In genomic region chr1:76868154-76868882, GRCh38 we compare ENCODE assay signal across 9 cellular contexts. TPM values are rescaled to one million over a fixed set of nuclear protein-coding genes. Genes with fewer than 3 reads are reported as not detected.
A peak's percentile ranks its signal among the peaks of the same experiment; 100 is the strongest.
DNase-seq lines count a peak whose midpoint lies in the region; ATAC-seq and TF ChIP-seq lines count a peak whose summit lies in the region.
"Had no signal": no experiment of that assay in that cellular context is flagged by ENCODE, and none has a peak within 500 bp of the region (broad histone marks: within the 10 kb centered on the region; RNA-seq: fewer than 3 reads in every experiment).

No MANE protein-coding gene starts in this region.

- H3K27ac ChIP-seq in CD4-positive, alpha-beta memory T cell (ENCODE audit: low read depth, low read length) = no peak overlapping the region
- H3K27ac ChIP-seq in breast epithelium = peak overlapping the region; percentile 40 to 60

- no peaks in the 10 kb centered on the region for H3K36me3 ChIP-seq in CD4-positive, alpha-beta memory T cell (ENCODE audit: insufficient read depth, low read length)
- H3K36me3 ChIP-seq in breast epithelium = no peaks in the 10 kb centered on the region

- CTCF ChIA-PET in CD4-positive, alpha-beta memory T cell (lab: Charles Lee; ENCODE audit: partially characterized antibody) = no interaction called here

- TF ChIP-seq CTCF in breast epithelium (IDR thresholded peaks at IDR 0.05) = peak in 2 of 3 donors; percentile 10 to 15

- H3K4me3 Mint-ChIP-seq in CD4-positive, alpha-beta memory T cell = peak overlapping the region; percentile 55 to 86 (median 74)

- peaks cover 0 to 20% (median 6%) of the 10 kb centered on the region in 4 donors for H3K4me1 Mint-ChIP-seq in CD4-positive, alpha-beta memory T cell

- ATAC-seq in GM21528 (IDR thresholded peaks at IDR 0.05; ENCODE audit: low FRiP score, unreplicated experiment) (peak; percentile 40), GM18873 (IDR thresholded peaks at IDR 0.05; ENCODE audit: low FRiP score, unreplicated experiment) (no peak)

- no peaks in the 10 kb centered on the region for H3K36me3 Mint-ChIP-seq in CD4-positive, alpha-beta memory T cell

- H3K27me3 ChIP-seq in CD4-positive, alpha-beta memory T cell (ENCODE audit: insufficient read depth, low read length) = peaks cover 20% of the 10 kb centered on the region
- no peaks in the 10 kb centered on the region for H3K27me3 ChIP-seq in breast epithelium

- TF ChIP-seq POLR2A in breast epithelium (IDR thresholded peaks at IDR 0.05) = no peak

- H3K9me3 ChIP-seq in CD4-positive, alpha-beta memory T cell (ENCODE audit: control insufficient read depth in 1 of 2, low read length in 2 of 2) = no peaks in the 10 kb centered on the region
- H3K9me3 ChIP-seq in breast epithelium = no peaks in the 10 kb centered on the region

- POLR2A ChIA-PET in CD4-positive, alpha-beta memory T cell (lab: Charles Lee; ENCODE audit: partially characterized antibody) = no interaction called here

- intact Hi-C loops in CD4-positive, alpha-beta memory T cell (cut with micrococcal nuclease) = no loop called here
- intact Hi-C loops in breast epithelium (cut with DNase I; ENCODE audit: low total_unique reads) = no loop called here

- H3K27me3 Mint-ChIP-seq in CD4-positive, alpha-beta memory T cell = peaks cover 26 to 33% of the 10 kb centered on the region in 2 donors

- H3K4me1 ChIP-seq in CD4-positive, alpha-beta memory T cell (ENCODE audit: insufficient read depth, low read length) = peaks cover 5% of the 10 kb centered on the region
- peaks cover 0 to 4% of the 10 kb centered on the region in 2 donors for H3K4me1 ChIP-seq in breast epithelium

- no peak for DNase-seq in CD4-positive, alpha-beta memory T cell
- peak; percentile 65 for DNase-seq in NCI-H510A (lab: John Stamatoyannopoulos, UW)
- no peak for DNase-seq in breast epithelium (ENCODE audit: low spot score in 2 of 2)
- DNase-seq in iris pigment epithelial cell (ENCODE audit: low read depth) = peak; percentile 58
- peak; percentile 17 to 18 for DNase-seq in stimulated activated CD4-positive, alpha-beta T cell treated with anti-CD3 and anti-CD28 coated beads, Interleukin-4, amount 100 ng/mL, for 48 hours (ENCODE audit: low read depth in 2 of 2)
- no peak for DNase-seq in pons (ENCODE audit: low spot score)

- peaks cover 0 to 3% (median 0%) of the 10 kb centered on the region in 8 donors for H3K9me3 Mint-ChIP-seq in CD4-positive, alpha-beta memory T cell

- H3K4me3 ChIP-seq in CD4-positive, alpha-beta memory T cell (ENCODE audit: low read length in 2 of 2) = peak overlapping the region in 1 of 2 donors; percentile 36
- H3K4me3 ChIP-seq in breast epithelium = peak overlapping the region; percentile 35 to 68 (median 59)

- no peak overlapping the region for H3K27ac Mint-ChIP-seq in CD4-positive, alpha-beta memory T cell

RNA-seq across cellular contexts. Expression of gene ST6GALNAC5, which starts 1.0 kb away (rescaled TPM):
- not detected for total RNA-seq in CD4-positive, alpha-beta memory T cell
- under 1 TPM in 1 of 2 donors, not detected in 1; 0.10 TPM for polyA plus RNA-seq in CD4-positive, alpha-beta memory T cell
- 10 to 100 TPM in 2 of 3 donors, under 1 TPM in 1; 0.48 to 53.4 (median 15.4) TPM for total RNA-seq in breast epithelium
- total RNA-seq: mononuclear cell had no signal

Comparison
In these comparisons a context has a peak if more than half of its experiments do, and no peak if none do; other contexts are left out.
1. DNase-seq: peak in NCI-H510A (single experiment), iris pigment epithelial cell (single experiment) and stimulated activated CD4-positive, alpha-beta T cell treated with anti-CD3 and anti-CD28 coated beads, Interleukin-4, amount 100 ng/mL, for 48 hours (2 of 2); none in CD4-positive, alpha-beta memory T cell (0 of 5), breast epithelium (0 of 2) and pons (single experiment).